In the genomic region with DNA sequence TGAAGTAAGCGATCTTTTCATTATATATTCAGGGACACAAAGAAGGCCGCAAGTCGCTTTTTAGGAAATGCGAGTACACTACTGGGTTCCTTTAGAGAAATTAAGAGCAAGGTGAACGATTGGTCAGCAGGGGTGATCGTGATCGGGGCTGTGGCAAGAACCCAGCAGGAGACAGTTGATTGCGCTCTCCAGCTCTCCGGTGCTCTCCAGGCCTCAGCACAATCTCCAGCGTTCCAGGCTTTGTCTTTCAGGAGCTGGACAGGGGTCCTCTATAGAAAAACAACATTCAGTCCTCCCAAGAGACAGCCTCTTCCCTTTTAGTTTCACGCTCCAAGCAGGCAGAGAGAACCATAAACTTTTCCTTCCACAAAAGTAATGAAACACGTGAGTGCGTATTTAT, we compare ENCODE assay signal across 16 cellular contexts.
A peak's percentile ranks its signal among the peaks of the same experiment; 100 is the strongest.
DNase-seq lines count a peak whose midpoint lies in the region; ATAC-seq, FAIRE-seq and TF ChIP-seq lines count a peak whose summit lies in the region.
"Had no signal": no experiment of that assay in that cellular context is flagged by ENCODE, and none has a peak within 500 bp of the region (broad histone marks: within the 10 kb centered on the region; RNA-seq: fewer than 3 reads in every experiment).

No MANE protein-coding gene starts in this region.

- no peak overlapping the region for H3K23ac ChIP-seq in H1 (ENCODE audit: insufficient read length)

- no peak overlapping the region for H3K9ac ChIP-seq in H1 (replicated peaks in 1 of 4; ENCODE audit: extremely low read depth in 1 of 4, low read depth in 3 of 4, low read length in 3 of 4)

- no peak overlapping the region for H3K18ac ChIP-seq in H1 (ENCODE audit: extremely low read depth, low read length)

- no peak overlapping the region for H2AK5ac ChIP-seq in H1 (ENCODE audit: low read depth, low read length)

- H3K14ac ChIP-seq in H1 (ENCODE audit: insufficient read length), result no peak overlapping the region

- POLR2A ChIA-PET in H1 (lab: Charles Lee; ENCODE audit: partially characterized antibody), result no interaction called here

- H2BK5ac ChIP-seq in H1 (ENCODE audit: low read depth, low read length), result no peak overlapping the region

- DNase-seq in NCI-H1092 (lab: John Stamatoyannopoulos, UW), result peak; percentile 61
- DNase-seq in NCI-H774 (lab: John Stamatoyannopoulos, UW), result peak; percentile 32
- no peak for DNase-seq in H1 (ENCODE audit: low read depth in 1 of 2, low spot score in 2 of 2)
- no peak for DNase-seq in body of pancreas
- DNase-seq in NCI-H2081 treated with DMSO at 0.1 percent for 48 hours (lab: John Stamatoyannopoulos, UW), result no peak
- DNase-seq in omental fat pad (ENCODE audit: low spot score), result no peak
- DNase-seq: activated CD4-positive, alpha-beta T cell treated with anti-CD3 and anti-CD28 coated beads for 36 hours; activated naive CD4-positive, alpha-beta T cell treated with anti-CD3 and anti-CD28 coated beads, Interleukin-2, amount 50 U/mL, for 16 hours; cerebellar nuclear complex; head of caudate nucleus; left colon; NCI-H2171 treated with DMSO at 0.1 percent for 48 hours; PC-9; T-helper 1 cell had no signal

- H3K27ac ChIP-seq in H1 (ENCODE audit: low read depth, low read length) (no peak overlapping the region), body of pancreas (no peak overlapping the region)
- H3K27ac ChIP-seq: PC-9 had no signal

- H3K36me3 ChIP-seq in H1 (ENCODE audit: control insufficient read depth in 2 of 4, insufficient read depth in 4 of 4, low read length in 3 of 4), result no peaks in the 10 kb centered on the region
- no peaks in the 10 kb centered on the region for H3K36me3 ChIP-seq in neuron (ENCODE audit: insufficient read depth, low read length)
- no peaks in the 10 kb centered on the region for H3K36me3 ChIP-seq in body of pancreas (replicated peaks in 1 of 2; ENCODE audit: insufficient read depth in 1 of 2, low read depth in 2 of 2)

- H3K79me1 ChIP-seq in H1 (ENCODE audit: low read depth, low read length), result no peaks in the 10 kb centered on the region

- no peaks in the 10 kb centered on the region; the same call in 1 of the 2 replicates for H3K23me2 ChIP-seq in H1 (ENCODE audit: low read depth, low read length)

- CTCF ChIA-PET in H1 (lab: Charles Lee; ENCODE audit: partially characterized antibody), result interaction anchor here (0.7 kb wide), 1 partner anchor 194 kb away, joined by 3 read pairs; no protein-coding TSS in a partner anchor

- H3K4me2 ChIP-seq in H1 (ENCODE audit: insufficient read depth in 1 of 2, low read depth in 2 of 2, low read length in 2 of 2), result peak overlapping the region; percentile 1 to 16; a peak in 2 of 4 replicates
- H3K4me2 ChIP-seq: PC-9 had no signal

- H3K4me3 ChIP-seq in H1 (ENCODE audit: extremely low read depth in 1 of 4, insufficient read depth in 2 of 4, low read depth in 3 of 4, low read length in 4 of 4), result no peak overlapping the region
- H3K4me3 ChIP-seq in neuron (ENCODE audit: low read length), result peak overlapping the region; percentile 17
- H3K4me3 ChIP-seq in body of pancreas, result no peak overlapping the region
- H3K4me3 ChIP-seq: PC-9 had no signal

- no peak for FAIRE-seq in H1 (lab: Jason Lieb, UNC)
- FAIRE-seq: H54 had no signal

- peak overlapping the region; percentile 72; the same call in 1 of the 2 replicates for H2BK20ac ChIP-seq in H1 (ENCODE audit: low read length)

- intact Hi-C loops in body of pancreas (cut with DNase I), result no loop called here

- TF ChIP-seq POLR2A in H1 (IDR thresholded peaks at IDR 0.05; ENCODE audit: control extremely low read depth in 1 of 2, low read depth in 2 of 2, low read length in 2 of 2) (no peak), body of pancreas (IDR thresholded peaks at IDR 0.05) (no peak)

- H3K27me3 ChIP-seq in H1 (replicated peaks in 1 of 4; ENCODE audit: control insufficient read depth in 3 of 4, extremely low read depth in 1 of 4, insufficient read depth in 3 of 4, low read length in 3 of 4) (no peaks in the 10 kb centered on the region), neuron (ENCODE audit: insufficient read depth, low read length) (no peaks in the 10 kb centered on the region), body of pancreas (no peaks in the 10 kb centered on the region)

- no peak overlapping the region for H4K5ac ChIP-seq in H1 (ENCODE audit: insufficient read length, low read depth, low read length)

- no peak overlapping the region for H3K56ac ChIP-seq in H1 (replicated peaks; ENCODE audit: insufficient read length, low read depth, low read length)

- TF ChIP-seq CTCF in H1 (IDR thresholded peaks at IDR 0.05; ENCODE audit: control extremely low read depth in 1 of 3, insufficient read depth in 1 of 3, low read depth in 1 of 3, low read length in 3 of 3) (peak in 1 of 3 experiments; percentile 2; a peak in 1 of 4 replicates), body of pancreas (IDR thresholded peaks at IDR 0.05) (no peak), omental fat pad (IDR thresholded peaks at IDR 0.05) (no peak)

- no peak overlapping the region for H3K4ac ChIP-seq in H1 (replicated peaks; ENCODE audit: insufficient read length, low read depth, low read length)

- H3K4me1 ChIP-seq in H1 (replicated peaks in 1 of 4; ENCODE audit: control insufficient read depth in 3 of 4, insufficient read depth in 4 of 4, low read length in 3 of 4) (peaks cover 4 to 14% (median 8%) of the 10 kb centered on the region in 4 experiments; a peak in 6 of 7 replicates), neuron (ENCODE audit: insufficient read depth, low read length) (peaks cover 26% of the 10 kb centered on the region), body of pancreas (peaks cover 7% of the 10 kb centered on the region)

- H4K20me1 ChIP-seq in H1 (replicated peaks in 1 of 2; ENCODE audit: control insufficient read depth in 1 of 2, insufficient read depth in 2 of 2, low read length in 2 of 2), result no peaks in the 10 kb centered on the region

- H2AFZ ChIP-seq in H1 (ENCODE audit: low read length), result no peak overlapping the region
- H2AFZ ChIP-seq in neuron (ENCODE audit: low read depth, low read length), result peak overlapping the region; percentile 40
- H2AFZ ChIP-seq: PC-9 had no signal

- 0 out of 2 replicates have a peak overlapping the region, but pooled peaks have one; percentile 39 for H2BK12ac ChIP-seq in H1 (ENCODE audit: low read depth, low read length)

- ATAC-seq in body of pancreas (no peak), omental fat pad (ENCODE audit: low FRiP score) (no peak)
- ATAC-seq: activated CD4-positive, alpha-beta T cell treated with anti-CD3 and anti-CD28 coated beads for 36 hours; left colon had no signal

- H4K8ac ChIP-seq in H1 (ENCODE audit: extremely low read depth, insufficient read depth, low read length), result no peak overlapping the region

- no peaks in the 10 kb centered on the region for H3K79me2 ChIP-seq in H1 (ENCODE audit: control insufficient read depth in 1 of 2, insufficient read depth in 2 of 2, low read length in 2 of 2)

- no peak overlapping the region for H2BK15ac ChIP-seq in H1 (ENCODE audit: low read length)

- no peak overlapping the region for H4K91ac ChIP-seq in H1 (replicated peaks; ENCODE audit: insufficient read length, low read length)

- 55% methylated on average over 13 of the region's 13 CpGs; no CpG with 5 or more reads in 1 of the 2 experiments for WGBS in H1 (ENCODE audit: extremely low coverage in 1 of 2, insufficient coverage in 1 of 2, insufficient read length in 1 of 2, insufficient replicate concordance in 2 of 2, low coverage in 1 of 2, low lambda C conversion rate in 2 of 2, missing lambda C conversion rate in 1 of 2), 2 experiments
- WGBS in body of pancreas, 2 donors, result 81 to 91% methylated on average over 13 of the region's 13 CpGs

- H3K9me3 ChIP-seq in H1 (ENCODE audit: insufficient read depth in 2 of 2, low read depth in 1 of 2, low read length in 1 of 2) (no peaks in the 10 kb centered on the region), neuron (ENCODE audit: low read length) (no peaks in the 10 kb centered on the region), body of pancreas (no peaks in the 10 kb centered on the region)

- TF ChIP-seq EP300 in H1 (IDR thresholded peaks at IDR 0.05; ENCODE audit: borderline replicate concordance in 1 of 2, low read depth in 2 of 2, low read length in 2 of 2), result no peak

- peak in 1 of 2 experiments; percentile 26; a peak in 2 of 4 replicates for TF ChIP-seq RAD21 in H1 (IDR thresholded peaks at IDR 0.05 in 1 of 2, conservative IDR thresholded peaks at IDR 0.05 in 1 of 2; ENCODE audit: low read depth in 2 of 2, low read length in 2 of 2)

- no peak overlapping the region for H2BK120ac ChIP-seq in H1 (replicated peaks; ENCODE audit: low read depth, low read length)

TF ChIP-seq in H1, 55 proteins besides CTCF, POLR2A, EP300 and RAD21:
- TF ChIP-seq NRF1 (IDR thresholded peaks at IDR 0.05; ENCODE audit: low read depth, low read length) (no peak), EGR1 (IDR thresholded peaks at IDR 0.05; ENCODE audit: borderline replicate concordance, low read depth, low read length) (no peak), CREB1 (IDR thresholded peaks at IDR 0.05) (no peak), ZNF274 (IDR thresholded peaks at IDR 0.05; ENCODE audit: borderline replicate concordance, extremely low read depth, low read length) (no peak), TCF12 (IDR thresholded peaks at IDR 0.05; ENCODE audit: low read depth, low read length) (no peak), NANOG (IDR thresholded peaks at IDR 0.05; ENCODE audit: insufficient read depth, low read depth, low read length, poor library complexity, severe bottlenecking) (no peak), SIRT6 (IDR thresholded peaks at IDR 0.05; ENCODE audit: low read length) (no peak), JUND (IDR thresholded peaks at IDR 0.05; ENCODE audit: low read length) (no peak), ASH2L (IDR thresholded peaks at IDR 0.05; ENCODE audit: low read length) (no peak), HDAC2 (IDR thresholded peaks at IDR 0.05; ENCODE audit: borderline replicate concordance in 1 of 2, low read depth in 2 of 2, low read length in 2 of 2) (no peak), SAP30 (IDR thresholded peaks at IDR 0.05; ENCODE audit: insufficient read depth, insufficient replicate concordance, low read length) (no peak), BCL11A (IDR thresholded peaks at IDR 0.05; ENCODE audit: low read depth in 2 of 2, low read length in 2 of 2) (no peak)
- TF ChIP-seq, protein P1, sequence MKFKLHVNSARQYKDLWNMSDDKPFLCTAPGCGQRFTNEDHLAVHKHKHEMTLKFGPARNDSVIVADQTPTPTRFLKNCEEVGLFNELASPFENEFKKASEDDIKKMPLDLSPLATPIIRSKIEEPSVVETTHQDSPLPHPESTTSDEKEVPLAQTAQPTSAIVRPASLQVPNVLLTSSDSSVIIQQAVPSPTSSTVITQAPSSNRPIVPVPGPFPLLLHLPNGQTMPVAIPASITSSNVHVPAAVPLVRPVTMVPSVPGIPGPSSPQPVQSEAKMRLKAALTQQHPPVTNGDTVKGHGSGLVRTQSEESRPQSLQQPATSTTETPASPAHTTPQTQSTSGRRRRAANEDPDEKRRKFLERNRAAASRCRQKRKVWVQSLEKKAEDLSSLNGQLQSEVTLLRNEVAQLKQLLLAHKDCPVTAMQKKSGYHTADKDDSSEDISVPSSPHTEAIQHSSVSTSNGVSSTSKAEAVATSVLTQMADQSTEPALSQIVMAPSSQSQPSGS (IDR thresholded peaks at IDR 0.05; ENCODE audit: low read length), result no peak

Comparison
In these comparisons a context has a peak if more than half of its experiments do, and no peak if none do; other contexts are left out.
1. DNase-seq: peak in NCI-H1092 (single experiment) and NCI-H774 (single experiment); none in H1 (0 of 2), body of pancreas (0 of 4), NCI-H2081 treated with DMSO at 0.1 percent for 48 hours (single experiment) and omental fat pad (single experiment).